Comparison of ENCODE assay signal across 24 cellular contexts in the genomic region with DNA sequence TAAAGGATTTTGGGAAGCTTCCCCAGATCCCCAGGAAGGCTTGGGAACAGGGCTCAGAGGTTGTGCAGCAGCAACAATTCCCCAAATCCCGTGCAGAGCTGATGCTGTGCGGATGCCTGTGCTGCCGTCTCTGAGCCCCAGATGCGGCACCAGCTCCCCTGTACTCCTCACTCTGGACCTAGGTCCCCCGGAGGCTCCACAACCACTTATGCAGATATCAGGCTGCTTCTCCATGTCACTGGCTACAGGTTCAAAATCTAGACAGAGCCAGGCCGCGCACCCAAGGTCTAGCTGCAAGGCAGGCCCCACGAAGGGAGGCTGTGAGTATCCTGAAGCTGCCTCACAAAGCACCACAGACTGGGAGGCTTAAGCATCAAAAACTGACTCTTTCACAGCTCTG.
DNase-seq lines count a peak whose midpoint lies in the region; ATAC-seq and TF ChIP-seq lines count a peak whose summit lies in the region.
"Had no signal": no experiment of that assay in that cellular context is flagged by ENCODE, and none has a peak within 500 bp of the region (broad histone marks: within the 10 kb centered on the region; RNA-seq: fewer than 3 reads in every experiment).

No MANE protein-coding gene starts in this region.

- peak overlapping the region; percentile 81 for H3K4me2 ChIP-seq in BLaER1
- H3K4me2 ChIP-seq: GM23338 had no signal

- TF ChIP-seq POLR2A in right lobe of liver (IDR thresholded peaks at IDR 0.05): no peak

- peak overlapping the region; percentile 99 for H3K27ac Mint-ChIP-seq in T-helper 17 cell
- H3K27ac Mint-ChIP-seq: GM23338 had no signal

- H3K4me1 ChIP-seq in BLaER1 (peaks cover 56% of the 10 kb centered on the region), right lobe of liver (peaks cover 0 to 66% (median 34%) of the 10 kb centered on the region in 4 donors)
- H3K4me1 ChIP-seq: gastrocnemius medialis had no signal

- H3K4me3 ChIP-seq in BLaER1: no peak overlapping the region
- no peak overlapping the region for H3K4me3 ChIP-seq in right lobe of liver
- H3K4me3 ChIP-seq: adrenal gland, gastrocnemius medialis, GM23338, MG63, mucosa of descending colon had no signal

- WGBS in right lobe of liver (ENCODE audit: insufficient coverage, low coverage, low lambda C conversion rate, missing lambda C conversion rate): no CpG with 5 or more reads among the region's 8 CpGs

- TF ChIP-seq CTCF in 22Rv1 (IDR thresholded peaks at IDR 0.05) (no peak), right lobe of liver (IDR thresholded peaks at IDR 0.05) (no peak)

- DNase-seq in T-helper 17 cell (no peak), right lobe of liver (no peak), substantia nigra (lab: John Stamatoyannopoulos, UW) (no peak), kidney tubule cell (ENCODE audit: low spot score) (no peak)
- DNase-seq in effector CD4-positive, alpha-beta T cell: no peak
- DNase-seq: activated CD4-positive, alpha-beta T cell treated with anti-CD3 and anti-CD28 coated beads, Interleukin-2, amount 50 U/mL, for 1 hour; activated T-cell treated with anti-CD3 and anti-CD28 coated beads, Interleukin-2, amount 50 U/mL, for 1 hour; adrenal gland; brain microvascular endothelial cell; DMS79 treated with DMSO at 0.1 percent for 48 hours; gastrocnemius medialis; hippocampal formation; left ventricle myocardium superior; MG63; mucosa of descending colon; NCI-H1417; NCI-H510A; right cardiac atrium; stimulated activated CD4-positive, alpha-beta T cell treated with anti-CD3 and anti-CD28 coated beads, Interleukin-4, amount 100 ng/mL, for 4 hours; stimulated activated naive CD4-positive, alpha-beta T cell had no signal

- peak overlapping the region; percentile 38; the same call in 1 of the 2 replicates for H3K9ac ChIP-seq in BLaER1

- no peaks in the 10 kb centered on the region for H4K20me1 ChIP-seq in BLaER1

- H3K9me3 ChIP-seq in BLaER1 (no peaks in the 10 kb centered on the region), T-helper 17 cell (ENCODE audit: control insufficient read depth, low read length, poor library complexity, severe bottlenecking) (no peaks in the 10 kb centered on the region), right lobe of liver (no peaks in the 10 kb centered on the region)
- H3K9me3 ChIP-seq: adrenal gland, gastrocnemius medialis, MG63, mucosa of descending colon had no signal

- H3K36me3 Mint-ChIP-seq in T-helper 17 cell (ENCODE audit: low read depth): peaks cover 2% of the 10 kb centered on the region

- H3K27me3 Mint-ChIP-seq in T-helper 17 cell: no peaks in the 10 kb centered on the region

- ATAC-seq in T-helper 17 cell (no peak), right lobe of liver (no peak)
- ATAC-seq: gastrocnemius medialis, GM23338, left ventricle myocardium superior, mucosa of descending colon, right cardiac atrium had no signal

- H3K4me1 Mint-ChIP-seq in T-helper 17 cell: peaks cover 44% of the 10 kb centered on the region

- intact Hi-C loops in right lobe of liver (cut with DNase I): no loop called here

- no peak overlapping the region for H3K4me3 Mint-ChIP-seq in T-helper 17 cell
- H3K4me3 Mint-ChIP-seq: GM23338, neural crest cell had no signal

- H3K36me3 ChIP-seq in BLaER1: no peaks in the 10 kb centered on the region
- H3K36me3 ChIP-seq in right lobe of liver: no peaks in the 10 kb centered on the region
- H3K36me3 ChIP-seq: adrenal gland, brain microvascular endothelial cell, gastrocnemius medialis, MG63 had no signal

- H3K27me3 ChIP-seq in BLaER1: no peaks in the 10 kb centered on the region
- H3K27me3 ChIP-seq in right lobe of liver: no peaks in the 10 kb centered on the region
- H3K27me3 ChIP-seq: adrenal gland, gastrocnemius medialis, MG63 had no signal

- peak overlapping the region; percentile 90 for H3K27ac ChIP-seq in 22Rv1
- peak overlapping the region; percentile 48; the same call in 1 of the 2 replicates for H3K27ac ChIP-seq in BLaER1
- H3K27ac ChIP-seq in right lobe of liver: peak overlapping the region in 2 of 3 donors; percentile 76 to 86
- H3K27ac ChIP-seq in substantia nigra (ENCODE audit: low read depth, low read length, poor library complexity, severe bottlenecking): no peak overlapping the region
- H3K27ac ChIP-seq: adrenal gland, brain microvascular endothelial cell, gastrocnemius medialis had no signal
